27 cellular contexts compared by ENCODE assay signal in the genomic region with DNA sequence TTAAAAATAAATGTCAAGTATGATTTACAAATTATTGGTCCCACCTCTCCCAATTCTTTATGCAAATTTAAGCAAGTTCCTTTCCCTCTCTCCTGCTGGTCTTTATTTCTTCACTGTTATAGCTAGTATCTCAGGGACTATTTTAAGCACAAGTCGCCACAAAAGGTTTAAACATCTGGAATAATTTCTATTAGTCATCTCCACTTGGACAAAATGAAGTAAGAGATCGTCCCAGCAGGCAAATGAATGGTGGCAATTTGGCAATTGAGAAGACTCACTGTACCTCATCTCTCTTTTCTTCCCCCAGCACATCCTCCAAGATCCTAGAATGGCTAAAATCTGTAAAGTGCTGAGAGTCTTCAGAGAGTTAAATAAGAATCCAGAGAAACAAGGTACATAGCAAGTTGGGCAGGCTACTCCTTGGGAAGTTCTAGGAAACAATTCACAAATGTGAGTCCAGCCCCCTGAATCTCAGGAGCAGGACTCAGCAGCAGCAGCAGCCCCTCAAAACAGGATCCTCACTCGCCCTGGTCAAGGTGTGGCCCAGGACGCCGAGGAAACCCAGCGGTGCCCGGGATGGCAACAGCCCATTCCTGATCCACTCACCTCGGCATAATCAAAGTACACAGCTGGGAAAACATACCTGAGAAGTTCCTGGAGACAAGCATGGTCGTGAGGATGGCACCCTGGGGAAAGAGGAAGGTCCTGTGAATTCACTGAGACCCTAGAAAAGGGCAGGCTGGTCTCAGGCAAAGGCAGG. TPM values are rescaled to one million over a fixed set of nuclear protein-coding genes. Genes with fewer than 3 reads are reported as not detected.
DNase-seq lines count a peak whose midpoint lies in the region; ATAC-seq and TF ChIP-seq lines count a peak whose summit lies in the region.
"Had no signal": no experiment of that assay in that cellular context is flagged by ENCODE, and none has a peak within 500 bp of the region (broad histone marks: within the 10 kb centered on the region; RNA-seq: fewer than 3 reads in every experiment).

No MANE protein-coding gene starts in this region.

- H3K4me1 ChIP-seq in fibroblast of lung (ENCODE audit: control insufficient read depth, extremely low read depth, insufficient read depth, low read length): peaks cover 17% of the 10 kb centered on the region
- peaks cover 9 to 13% of the 10 kb centered on the region in 2 donors for H3K4me1 ChIP-seq in neuronal stem cell (ENCODE audit: control insufficient read depth in 2 of 2, insufficient read depth in 1 of 2, low read depth in 1 of 2, low read length in 2 of 2)
- H3K4me1 ChIP-seq in PC-3 (ENCODE audit: insufficient read depth, low read length): peaks cover 30% of the 10 kb centered on the region
- no peaks in the 10 kb centered on the region for H3K4me1 ChIP-seq in ovary (ENCODE audit: insufficient read depth)
- H3K4me1 ChIP-seq: Caco-2, heart left ventricle, Peyer's patch had no signal

- H3K27me3 ChIP-seq in fibroblast of lung (ENCODE audit: control insufficient read depth, insufficient read depth, low read length) (no peaks in the 10 kb centered on the region), neuronal stem cell (ENCODE audit: control insufficient read depth in 3 of 3, insufficient read depth in 3 of 3, low read depth in 1 of 3, low read length in 3 of 3) (no peaks in the 10 kb centered on the region), PC-3 (ENCODE audit: low read length) (no peaks in the 10 kb centered on the region), ovary (no peaks in the 10 kb centered on the region)
- H3K27me3 ChIP-seq: heart left ventricle, Peyer's patch had no signal

- CTCF ChIA-PET in PC-3 (lab: Charles Lee): no interaction called here

- H4K8ac ChIP-seq in neuronal stem cell (ENCODE audit: low read depth, low read length): no peak overlapping the region

- H3K18ac ChIP-seq in neuronal stem cell (ENCODE audit: low read length): no peak overlapping the region

- WGBS in neuronal stem cell (ENCODE audit: extremely low coverage in 2 of 2, insufficient read length in 2 of 2, insufficient replicate concordance in 1 of 2), 2 donors: no CpG with 5 or more reads among the region's 9 CpGs
- WGBS in ovary, 3 donors: 82 to 86% (median 85%) methylated on average over 9 of the region's 9 CpGs

- no TSS peak for BruUV-seq in PC-3 (replicated peaks; lab: Mats Ljungman, UMichigan)

- H3K36me3 ChIP-seq in fibroblast of lung (ENCODE audit: control insufficient read depth, insufficient read depth, low read length): peaks cover 9% of the 10 kb centered on the region
- peaks cover 15 to 60% of the 10 kb centered on the region in 2 donors for H3K36me3 ChIP-seq in neuronal stem cell (replicated peaks in 1 of 2; ENCODE audit: control insufficient read depth in 2 of 2, insufficient read depth in 2 of 2, low read length in 2 of 2)
- H3K36me3 ChIP-seq in PC-3 (ENCODE audit: low read depth, low read length): peaks cover 87% of the 10 kb centered on the region
- H3K36me3 ChIP-seq in ovary: no peaks in the 10 kb centered on the region

- H3K9me3 ChIP-seq in fibroblast of lung (ENCODE audit: control insufficient read depth, insufficient read depth, low read depth, low read length) (no peaks in the 10 kb centered on the region), neuronal stem cell (replicated peaks in 1 of 2; ENCODE audit: control insufficient read depth in 2 of 2, insufficient read depth in 1 of 2, low read depth in 1 of 2, low read length in 2 of 2) (no peaks in the 10 kb centered on the region), PC-3 (ENCODE audit: low read length) (no peaks in the 10 kb centered on the region), ovary (no peaks in the 10 kb centered on the region)
- H3K9me3 ChIP-seq: Caco-2, heart left ventricle, mucosa of descending colon, Peyer's patch had no signal

- TF ChIP-seq CTCF in fibroblast of lung (conservative IDR thresholded peaks at IDR 0.05 in 1 of 2, IDR thresholded peaks at IDR 0.05 in 1 of 2; ENCODE audit: low read depth in 1 of 2, low read length in 2 of 2) (no peak), PC-3 (conservative IDR thresholded peaks at IDR 0.05; ENCODE audit: low read depth, low read length) (no peak), ovary (IDR thresholded peaks at IDR 0.05) (no peak)

- peak overlapping the region; percentile 9 for H2AK5ac ChIP-seq in neuronal stem cell (ENCODE audit: low read depth, low read length)

- no peak overlapping the region for H2BK120ac ChIP-seq in neuronal stem cell (ENCODE audit: low read depth, low read length)

- H2BK12ac ChIP-seq in neuronal stem cell (ENCODE audit: low read length): no peak overlapping the region

- H3K4me2 ChIP-seq in fibroblast of lung (ENCODE audit: extremely low read depth, insufficient read depth, low read length): no peak overlapping the region
- H3K4me2 ChIP-seq in neuronal stem cell (ENCODE audit: insufficient read depth, low read length, poor library complexity, severe bottlenecking): no peak overlapping the region
- H3K4me2 ChIP-seq in PC-3 (ENCODE audit: low read length): no peak overlapping the region

- no peaks in the 10 kb centered on the region for H3K9me2 ChIP-seq in PC-3 (replicated peaks; ENCODE audit: low read length)

- no peak for ATAC-seq in PC-3
- ATAC-seq: activated CD4-positive, CD25-positive, alpha-beta regulatory T cell treated with anti-CD3 and anti-CD28 coated beads, Interleukin-2, amount 50 U/mL, for 24 hours; activated CD8-positive, alpha-beta T cell treated with anti-CD3 and anti-CD28 coated beads for 36 hours; activated naive CD8-positive, alpha-beta T cell treated with anti-CD3 and anti-CD28 coated beads, Interleukin-2, amount 50 U/mL, for 24 hours; heart left ventricle; mucosa of descending colon; right cardiac atrium; T-cell had no signal

- no peak for TF ChIP-seq EP300 in ovary (IDR thresholded peaks at IDR 0.05)

- DNase-seq in AG20443 (ENCODE audit: low spot score) (peak; percentile 59), LHCN-M2 (ENCODE audit: low read depth) (peak; percentile 31), fibroblast of lung (ENCODE audit: low read depth in 2 of 2) (peak; percentile 26 to 42), neuronal stem cell (ENCODE audit: low spot score) (no peak), DMS 273 treated with DMSO at 0.1 percent for 48 hours (lab: John Stamatoyannopoulos, UW) (no peak), PC-3 (no peak), ovary (no peak)
- DNase-seq in activated CD4-positive, alpha-beta T cell treated with anti-CD3 and anti-CD28 coated beads, Interleukin-2, amount 50 U/mL, for 48 hours: no peak
- DNase-seq: ACHN; activated CD8-positive, alpha-beta T cell treated with anti-CD3 and anti-CD28 coated beads for 36 hours; activated naive CD8-positive, alpha-beta T cell treated with anti-CD3 and anti-CD28 coated beads, Interleukin-2, amount 50 U/mL, for 24 hours; Caco-2; central memory CD4-positive, alpha-beta T cell; dermis blood vessel endothelial cell; DMS79 treated with DMSO at 0.1 percent for 48 hours; heart left ventricle; kidney glomerular epithelial cell; mucosa of descending colon; NCI-H1694 treated with DMSO at 0.1 percent for 48 hours; NCI-H526; right cardiac atrium; stimulated activated CD4-positive, alpha-beta T cell treated with anti-CD3 and anti-CD28 coated beads, Interleukin-2, amount 100 ng/mL, for 48 hours; T-cell had no signal

- H2BK5ac ChIP-seq in neuronal stem cell (ENCODE audit: low read length): no peak overlapping the region

- no peak overlapping the region for H3K14ac ChIP-seq in neuronal stem cell (ENCODE audit: low read length)

- H3K27ac ChIP-seq in fibroblast of lung (ENCODE audit: insufficient read depth, low read length) (no peak overlapping the region), neuronal stem cell (replicated peaks; ENCODE audit: low read length) (peak overlapping the region; percentile 4), PC-3 (ENCODE audit: low read length) (no peak overlapping the region), ovary (no peak overlapping the region)
- H3K27ac ChIP-seq: C4-2B, heart left ventricle, Peyer's patch had no signal

- POLR2A ChIA-PET in PC-3 (lab: Charles Lee; ENCODE audit: unreplicated experiment): interaction anchor here (0.5 kb wide), 1 partner anchor 41 kb away, joined by 12 read pairs; no protein-coding TSS in a partner anchor

- no peaks in the 10 kb centered on the region for H3K79me1 ChIP-seq in neuronal stem cell (ENCODE audit: low read depth, low read length)

- H4K91ac ChIP-seq in neuronal stem cell (ENCODE audit: low read depth, low read length, poor library complexity): no peak overlapping the region

- no peak for TF ChIP-seq POLR2A in ovary (IDR thresholded peaks at IDR 0.05)

- H3K4me3 ChIP-seq in fibroblast of lung (replicated peaks in 1 of 4; ENCODE audit: control extremely low read depth in 1 of 4, insufficient read depth in 1 of 4, low read depth in 3 of 4, low read length in 4 of 4) (no peak overlapping the region), neuronal stem cell (ENCODE audit: low read length in 2 of 2) (no peak overlapping the region), PC-3 (ENCODE audit: low read length) (no peak overlapping the region), ovary (no peak overlapping the region)
- H3K4me3 ChIP-seq: heart left ventricle, lung, mucosa of descending colon, Peyer's patch had no signal

- intact Hi-C loops in PC-3 (cut with micrococcal nuclease) (no loop called here), ovary (cut with DNase I) (no loop called here)

- H2BK15ac ChIP-seq in neuronal stem cell (ENCODE audit: low read length): no peak overlapping the region

- H3K9ac ChIP-seq in fibroblast of lung (ENCODE audit: insufficient read depth, low read length) (no peak overlapping the region), neuronal stem cell (ENCODE audit: low read depth, low read length, poor library complexity) (no peak overlapping the region), PC-3 (ENCODE audit: low read length) (no peak overlapping the region)

- H2AFZ ChIP-seq in fibroblast of lung (ENCODE audit: low read length): no peak overlapping the region
- no peak overlapping the region for H2AFZ ChIP-seq in neuronal stem cell (ENCODE audit: low read length)
- H2AFZ ChIP-seq in PC-3 (ENCODE audit: low read length): no peak overlapping the region

- H4K20me1 ChIP-seq in fibroblast of lung (ENCODE audit: control insufficient read depth, extremely low read depth, insufficient read depth, low read length): no peaks in the 10 kb centered on the region
- H4K20me1 ChIP-seq in PC-3 (ENCODE audit: low read length): no peaks in the 10 kb centered on the region

- H3K4ac ChIP-seq in neuronal stem cell (ENCODE audit: low read length): no peak overlapping the region

- H3K79me2 ChIP-seq in fibroblast of lung (ENCODE audit: control insufficient read depth, insufficient read depth, low read length): no peaks in the 10 kb centered on the region
- no peaks in the 10 kb centered on the region for H3K79me2 ChIP-seq in PC-3 (ENCODE audit: low read length)

- peak overlapping the region; percentile 53 for H3K23ac ChIP-seq in neuronal stem cell (ENCODE audit: low read depth, low read length, poor library complexity)

- no peaks in the 10 kb centered on the region for H3F3A ChIP-seq in PC-3 (ENCODE audit: low read length, unreplicated experiment)

RNA-seq across cellular contexts. Expression of a gene that starts 30.3 kb away (rescaled TPM):
- total RNA-seq in LHCN-M2 (2014; rRNA removed) (20.7 and 29.2 TPM in 2 replicates), fibroblast of lung (10.5 and 12.6 TPM in 2 replicates), PC-3 (2014; rRNA removed) (53.0 and 89.9 TPM in 2 replicates), ovary (10 to 100 TPM; 24.4 to 37.5 (median 30.5) TPM)
- polyA plus RNA-seq in LHCN-M2 (2012): 15.6 TPM
- polyA plus RNA-seq in fibroblast of lung (15.2 and 17.9 TPM in 2 replicates), ovary (10 to 100 TPM; 16.7 to 17.0 TPM)
- 15.3 and 17.8 TPM in 2 replicates for polyA plus RNA-seq in fibroblast of lung (2012)
- 16.0 and 38.4 TPM in 2 replicates for polyA minus RNA-seq in fibroblast of lung (ENCODE audit: low replicate concordance)
- polyA plus RNA-seq in neuronal stem cell (2013, experiment 1 of 2): 14.3 TPM
- polyA plus RNA-seq in neuronal stem cell (2013, experiment 2 of 2): 14.9 TPM

RNA-seq across cellular contexts. Expression of a gene that starts 32.6 kb away (rescaled TPM):
- total RNA-seq in LHCN-M2 (2014; rRNA removed): 16.4 and 20.8 TPM in 2 replicates
- 15.0 TPM for polyA plus RNA-seq in LHCN-M2 (2012)
- 19.8 and 25.9 TPM in 2 replicates for total RNA-seq in fibroblast of lung
- polyA plus RNA-seq in fibroblast of lung: 26.6 and 32.2 TPM in 2 replicates
- polyA plus RNA-seq in fibroblast of lung (2012): 18.0 and 23.2 TPM in 2 replicates
- polyA minus RNA-seq in fibroblast of lung (ENCODE audit: low replicate concordance): 27.2 and 39.5 TPM in 2 replicates
- polyA plus RNA-seq in neuronal stem cell (2013, experiment 1 of 2): 30.5 TPM
- polyA plus RNA-seq in neuronal stem cell (2013, experiment 2 of 2): 31.7 TPM
- 170 and 179 TPM in 2 replicates for total RNA-seq in PC-3 (2014; rRNA removed)
- total RNA-seq in ovary: 10 to 100 TPM in 6 of 7 donors, 1 to 10 TPM in 1; 9.8 to 25.0 (median 16.7) TPM
- 10 to 100 TPM; 12.6 to 42.9 TPM for polyA plus RNA-seq in ovary

RNA-seq across cellular contexts. Expression of a gene that starts 56.3 kb away (rescaled TPM):
- total RNA-seq in LHCN-M2 (2014; rRNA removed) (57.6 and 85.6 TPM in 2 replicates), fibroblast of lung (47.0 and 60.9 TPM in 2 replicates), PC-3 (2014; rRNA removed) (152 and 173 TPM in 2 replicates), ovary (10 to 100 TPM; 56.1 to 90.7 (median 69.3) TPM)
- 66.0 TPM for polyA plus RNA-seq in LHCN-M2 (2012)
- polyA plus RNA-seq in fibroblast of lung (37.9 and 53.3 TPM in 2 replicates), ovary (10 to 100 TPM; 42.7 to 80.9 TPM)
- polyA plus RNA-seq in fibroblast of lung (2012): 52.0 and 60.9 TPM in 2 replicates
- polyA minus RNA-seq in fibroblast of lung (ENCODE audit: low replicate concordance): 166 and 290 TPM in 2 replicates
- 39.1 TPM for polyA plus RNA-seq in neuronal stem cell (2013, experiment 1 of 2)
- 45.8 TPM for polyA plus RNA-seq in neuronal stem cell (2013, experiment 2 of 2)

RNA-seq across cellular contexts. Expression of a gene that starts 59.9 kb away (rescaled TPM):
- 32.5 and 40.1 TPM in 2 replicates for total RNA-seq in LHCN-M2 (2014; rRNA removed)
- 85.1 TPM for polyA plus RNA-seq in LHCN-M2 (2012)
- total RNA-seq in fibroblast of lung: 16.2 and 21.3 TPM in 2 replicates
- polyA plus RNA-seq in fibroblast of lung: 31.0 and 35.8 TPM in 2 replicates
- polyA plus RNA-seq in fibroblast of lung (2012): 58.3 and 68.8 TPM in 2 replicates
- 1.6 and 6.2 TPM in 2 replicates for polyA minus RNA-seq in fibroblast of lung (ENCODE audit: low replicate concordance)
- polyA plus RNA-seq in neuronal stem cell (2013, experiment 1 of 2): 123 TPM
- polyA plus RNA-seq in neuronal stem cell (2013, experiment 2 of 2): 123 TPM
- total RNA-seq in PC-3 (2014; rRNA removed): 199 and 238 TPM in 2 replicates
- total RNA-seq in ovary: 10 to 100 TPM; 12.5 to 33.4 (median 16.9) TPM
- polyA plus RNA-seq in ovary: 10 to 100 TPM; 26.3 to 30.6 TPM

Comparison
In these comparisons a context has a peak if more than half of its experiments do, and no peak if none do; other contexts are left out.
1. DNase-seq: peak in AG20443 (single experiment), LHCN-M2 (single experiment) and fibroblast of lung (2 of 2); none in neuronal stem cell (single experiment), activated CD4-positive, alpha-beta T cell treated with anti-CD3 and anti-CD28 coated beads, Interleukin-2, amount 50 U/mL, for 48 hours (0 of 2), DMS 273 treated with DMSO at 0.1 percent for 48 hours (single experiment), PC-3 (single experiment) and ovary (0 of 5).